ENCODE assay signal across 19 cellular contexts in the genomic region with DNA sequence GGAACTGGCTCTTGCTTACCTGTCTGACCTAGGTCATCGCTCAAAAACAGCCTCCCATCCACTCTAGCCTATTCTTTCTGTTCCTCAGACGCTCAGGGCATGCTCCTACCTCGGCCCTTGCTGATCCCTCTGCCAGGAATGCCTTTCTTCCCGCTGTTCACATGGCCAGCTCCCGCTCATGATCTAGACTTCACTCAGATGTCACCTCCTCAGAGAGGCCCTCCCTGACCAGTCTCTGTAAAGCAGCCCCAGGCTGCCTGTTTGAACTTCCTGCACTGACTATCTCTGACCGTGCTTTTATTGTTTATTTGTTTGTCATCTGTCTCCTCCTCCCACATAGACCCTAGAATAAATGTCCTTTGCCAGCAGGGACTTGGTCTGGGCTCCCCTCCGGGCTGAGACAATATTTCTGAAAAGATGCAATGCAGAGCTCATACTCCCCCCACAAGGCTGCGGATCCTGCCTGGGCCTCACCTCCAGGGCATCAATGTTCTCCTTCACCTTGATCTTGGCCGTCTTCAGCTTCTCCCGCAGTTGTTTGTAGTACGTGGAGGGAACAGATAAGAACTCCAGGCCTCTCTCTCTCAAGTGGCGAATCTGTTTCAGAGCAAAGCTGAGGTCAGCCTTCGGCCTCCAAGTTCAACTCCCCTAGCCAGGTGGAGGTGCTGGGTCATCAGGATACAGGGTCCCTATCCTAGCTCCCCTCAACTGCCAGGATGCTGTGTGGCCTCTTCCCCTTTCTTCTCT. TPM values are rescaled to one million over a fixed set of nuclear protein-coding genes. Genes with fewer than 3 reads are reported as not detected.
DNase-seq lines count a peak whose midpoint lies in the region; ATAC-seq and TF ChIP-seq lines count a peak whose summit lies in the region.
"Had no signal": no experiment of that assay in that cellular context is flagged by ENCODE, and none has a peak within 500 bp of the region (broad histone marks: within the 10 kb centered on the region; RNA-seq: fewer than 3 reads in every experiment).

No MANE protein-coding gene starts in this region.

- no peak overlapping the region for H3K4me3 Mint-ChIP-seq in activated CD8-positive, alpha-beta T cell treated with anti-CD3 and anti-CD28 coated beads for 36 hours
- H3K4me3 Mint-ChIP-seq in activated CD8-positive, alpha-beta T cell treated with anti-CD3 and anti-CD28 coated beads, Interleukin-2, amount 10 ng/mL, durations not matched to agents 7 days and 5 days: no peak overlapping the region
- peak overlapping the region in 1 of 4 donors; percentile 73 for H3K4me3 Mint-ChIP-seq in IgD-negative memory B cell
- H3K4me3 Mint-ChIP-seq: HFFc6 had no signal

- intact Hi-C loops in activated CD8-positive, alpha-beta T cell treated with anti-CD3 and anti-CD28 coated beads for 36 hours (cut with micrococcal nuclease): no loop called here

- H3K4me1 Mint-ChIP-seq in activated CD8-positive, alpha-beta T cell treated with anti-CD3 and anti-CD28 coated beads for 36 hours (ENCODE audit: low read depth): peaks cover 16% of the 10 kb centered on the region
- peaks cover 22% of the 10 kb centered on the region for H3K4me1 Mint-ChIP-seq in activated CD8-positive, alpha-beta T cell treated with anti-CD3 and anti-CD28 coated beads, Interleukin-2, amount 10 ng/mL, durations not matched to agents 7 days and 5 days (ENCODE audit: low read depth)
- peaks cover 12 to 13% (median 13%) of the 10 kb centered on the region in 3 donors for H3K4me1 Mint-ChIP-seq in IgD-negative memory B cell

- H2AFZ ChIP-seq in parathyroid adenoma: peak overlapping the region; percentile 46
- H2AFZ ChIP-seq: PC-9 had no signal

- H3K27me3 Mint-ChIP-seq in activated CD8-positive, alpha-beta T cell treated with anti-CD3 and anti-CD28 coated beads for 36 hours: no peaks in the 10 kb centered on the region
- H3K27me3 Mint-ChIP-seq in activated CD8-positive, alpha-beta T cell treated with anti-CD3 and anti-CD28 coated beads, Interleukin-2, amount 10 ng/mL, durations not matched to agents 7 days and 5 days (ENCODE audit: low read depth): no peaks in the 10 kb centered on the region
- no peaks in the 10 kb centered on the region for H3K27me3 Mint-ChIP-seq in IgD-negative memory B cell

- peak overlapping the region; percentile 58 for H3K27ac Mint-ChIP-seq in activated CD8-positive, alpha-beta T cell treated with anti-CD3 and anti-CD28 coated beads for 36 hours
- no peak overlapping the region for H3K27ac Mint-ChIP-seq in activated CD8-positive, alpha-beta T cell treated with anti-CD3 and anti-CD28 coated beads, Interleukin-2, amount 10 ng/mL, durations not matched to agents 7 days and 5 days
- H3K27ac Mint-ChIP-seq in IgD-negative memory B cell: peak overlapping the region in 2 of 3 donors; percentile 53 to 93
- H3K27ac Mint-ChIP-seq: HFFc6 had no signal

- no peaks in the 10 kb centered on the region for H3K36me3 ChIP-seq in parathyroid adenoma (ENCODE audit: control insufficient read depth, insufficient read depth, low read length)
- H3K36me3 ChIP-seq: BLaER1, SJSA1 had no signal

- no peaks in the 10 kb centered on the region for H3K36me3 Mint-ChIP-seq in activated CD8-positive, alpha-beta T cell treated with anti-CD3 and anti-CD28 coated beads for 36 hours (ENCODE audit: low read depth)
- peaks cover 2% of the 10 kb centered on the region for H3K36me3 Mint-ChIP-seq in activated CD8-positive, alpha-beta T cell treated with anti-CD3 and anti-CD28 coated beads, Interleukin-2, amount 10 ng/mL, durations not matched to agents 7 days and 5 days (ENCODE audit: low read depth)
- H3K36me3 Mint-ChIP-seq in IgD-negative memory B cell: no peaks in the 10 kb centered on the region

- POLR2A ChIA-PET in activated CD8-positive, alpha-beta T cell treated with anti-CD3 and anti-CD28 coated beads for 36 hours (lab: Charles Lee): no interaction called here
- POLR2A ChIA-PET in activated CD8-positive, alpha-beta T cell treated with anti-CD3 and anti-CD28 coated beads, Interleukin-2, amount 10 ng/mL, durations not matched to agents 7 days and 5 days (lab: Charles Lee): no interaction called here

- H3K27me3 ChIP-seq in parathyroid adenoma (ENCODE audit: control insufficient read depth, insufficient read depth, low read length): no peaks in the 10 kb centered on the region
- H3K27me3 ChIP-seq: BLaER1, SJSA1 had no signal

- no peak for TF ChIP-seq CTCF in activated CD8-positive, alpha-beta T cell treated with anti-CD3 and anti-CD28 coated beads for 36 hours (IDR thresholded peaks at IDR 0.05)
- TF ChIP-seq CTCF in parathyroid adenoma (IDR thresholded peaks at IDR 0.05): no peak

- H3K79me2 ChIP-seq in parathyroid adenoma: no peaks in the 10 kb centered on the region

- H3K9ac ChIP-seq in parathyroid adenoma: no peak overlapping the region
- H3K9ac ChIP-seq: BLaER1 had no signal

- ATAC-seq in activated CD8-positive, alpha-beta T cell treated with anti-CD3 and anti-CD28 coated beads for 36 hours: no peak
- no peak for ATAC-seq in activated CD8-positive, alpha-beta T cell treated with anti-CD3 and anti-CD28 coated beads, Interleukin-2, amount 10 ng/mL, durations not matched to agents 7 days and 5 days
- no peak for ATAC-seq in HG02623 (IDR thresholded peaks at IDR 0.05; ENCODE audit: unreplicated experiment)
- ATAC-seq: GM12878 had no signal

- no peak overlapping the region for H3K4me2 ChIP-seq in parathyroid adenoma (ENCODE audit: low read length)
- H3K4me2 ChIP-seq: BLaER1, PC-9 had no signal

- no peaks in the 10 kb centered on the region for H3K4me1 ChIP-seq in parathyroid adenoma

- CTCF ChIA-PET in activated CD8-positive, alpha-beta T cell treated with anti-CD3 and anti-CD28 coated beads for 36 hours (lab: Charles Lee): interaction anchor here (1.2 to 2.1 kb wide), 4 partner anchors 32 to 132 kb away, joined by 3 to 11 read pairs (median 6); partner anchors contain the start of gene RHOF
- CTCF ChIA-PET in activated CD8-positive, alpha-beta T cell treated with anti-CD3 and anti-CD28 coated beads, Interleukin-2, amount 10 ng/mL, durations not matched to agents 7 days and 5 days (lab: Charles Lee): interaction anchor here (1.6 to 1.8 kb wide), 2 partner anchors 32 to 49 kb away, joined by 6 to 9 read pairs; partner anchors contain the start of gene RHOF

- no peak for DNase-seq in activated CD8-positive, alpha-beta T cell treated with anti-CD3 and anti-CD28 coated beads for 36 hours
- DNase-seq in activated CD8-positive, alpha-beta T cell treated with anti-CD3 and anti-CD28 coated beads, Interleukin-2, amount 10 ng/mL, durations not matched to agents 7 days and 5 days: no peak
- DNase-seq in left kidney (ENCODE audit: low read depth, low spot score) (peak; percentile 27), NCI-H1048 (lab: John Stamatoyannopoulos, UW) (no peak), NCI-H1694 (lab: John Stamatoyannopoulos, UW) (no peak)
- DNase-seq: DND-41, GDM1, GOT3, HFFc6, NCI-H1436 treated with DMSO at 0.1 percent for 48 hours, NCI-H2081, NCI-H82 had no signal

- H3K9me3 Mint-ChIP-seq in activated CD8-positive, alpha-beta T cell treated with anti-CD3 and anti-CD28 coated beads for 36 hours: no peaks in the 10 kb centered on the region
- H3K9me3 Mint-ChIP-seq in activated CD8-positive, alpha-beta T cell treated with anti-CD3 and anti-CD28 coated beads, Interleukin-2, amount 10 ng/mL, durations not matched to agents 7 days and 5 days (ENCODE audit: insufficient read depth): no peaks in the 10 kb centered on the region
- no peaks in the 10 kb centered on the region for H3K9me3 Mint-ChIP-seq in IgD-negative memory B cell
- H3K9me3 Mint-ChIP-seq: HFFc6 had no signal

- no peak overlapping the region for H3K27ac ChIP-seq in parathyroid adenoma
- H3K27ac ChIP-seq: BLaER1, PC-9, SJSA1 had no signal

- no peak overlapping the region for H3K4me3 ChIP-seq in parathyroid adenoma (ENCODE audit: low read depth, low read length)
- H3K4me3 ChIP-seq: BLaER1, GM12878, PC-9, SJSA1 had no signal

- H3K9me3 ChIP-seq in parathyroid adenoma (ENCODE audit: control insufficient read depth, low read length): no peaks in the 10 kb centered on the region
- H3K9me3 ChIP-seq: BLaER1, SJSA1 had no signal

RNA-seq across cellular contexts. Expression of gene HPD, which starts 15.2 kb away (rescaled TPM):
- not detected for total RNA-seq in activated CD8-positive, alpha-beta T cell treated with anti-CD3 and anti-CD28 coated beads for 36 hours
- not detected for total RNA-seq in activated CD8-positive, alpha-beta T cell treated with anti-CD3 and anti-CD28 coated beads, Interleukin-2, amount 10 ng/mL, durations not matched to agents 7 days and 5 days
- not detected for polyA plus RNA-seq in IgD-negative memory B cell

RNA-seq across cellular contexts. Expression of gene SETD1B, which starts 39.6 kb away (rescaled TPM):
- total RNA-seq in activated CD8-positive, alpha-beta T cell treated with anti-CD3 and anti-CD28 coated beads for 36 hours: 10 to 100 TPM; 13.3 TPM
- total RNA-seq in activated CD8-positive, alpha-beta T cell treated with anti-CD3 and anti-CD28 coated beads, Interleukin-2, amount 10 ng/mL, durations not matched to agents 7 days and 5 days: 10 to 100 TPM; 30.0 to 30.9 TPM
- 2.3 TPM for polyA plus RNA-seq in IgD-negative memory B cell

RNA-seq across cellular contexts. Expression of gene PSMD9, which starts 45.2 kb away (rescaled TPM):
- 10 to 100 TPM; 48.6 to 50.7 TPM for total RNA-seq in activated CD8-positive, alpha-beta T cell treated with anti-CD3 and anti-CD28 coated beads for 36 hours
- 10 to 100 TPM; 62.3 to 70.6 TPM for total RNA-seq in activated CD8-positive, alpha-beta T cell treated with anti-CD3 and anti-CD28 coated beads, Interleukin-2, amount 10 ng/mL, durations not matched to agents 7 days and 5 days
- 78.3 TPM for polyA plus RNA-seq in IgD-negative memory B cell

RNA-seq across cellular contexts. Expression of gene RHOF, which starts 49.9 kb away (rescaled TPM):
- 100 to 1,000 TPM; 108 to 116 TPM for total RNA-seq in activated CD8-positive, alpha-beta T cell treated with anti-CD3 and anti-CD28 coated beads for 36 hours
- total RNA-seq in activated CD8-positive, alpha-beta T cell treated with anti-CD3 and anti-CD28 coated beads, Interleukin-2, amount 10 ng/mL, durations not matched to agents 7 days and 5 days: 100 to 1,000 TPM; 145 to 154 TPM
- 90.0 TPM for polyA plus RNA-seq in IgD-negative memory B cell
